ENCODE assay signal across 15 cellular contexts in the genomic region with DNA sequence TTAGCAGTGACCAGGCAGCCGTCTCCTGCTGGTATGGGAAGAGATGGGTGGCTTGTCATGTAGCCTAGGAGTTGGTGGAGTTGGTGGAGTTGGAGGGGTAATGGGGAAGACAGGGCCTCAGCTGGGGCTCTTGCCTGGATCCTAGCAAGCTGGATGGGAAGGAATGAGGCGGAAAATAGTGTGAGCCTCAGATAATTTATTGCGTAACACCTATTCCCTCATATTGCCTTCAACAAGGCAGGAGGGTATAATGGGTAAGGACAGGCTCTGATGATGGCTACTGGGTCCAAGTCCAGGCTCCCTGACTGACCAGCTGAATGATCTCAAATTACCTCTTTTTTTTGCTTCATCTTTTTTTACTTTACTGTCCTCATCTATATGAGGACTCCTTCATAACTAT. TPM values are rescaled to one million over a fixed set of nuclear protein-coding genes. Genes with fewer than 3 reads are reported as not detected.
DNase-seq lines count a peak whose midpoint lies in the region; ATAC-seq and TF ChIP-seq lines count a peak whose summit lies in the region.
"Had no signal": no experiment of that assay in that cellular context is flagged by ENCODE, and none has a peak within 500 bp of the region (broad histone marks: within the 10 kb centered on the region; RNA-seq: fewer than 3 reads in every experiment).

No MANE protein-coding gene starts in this region.

- no peak for TF ChIP-seq POLR2A in IMR-90 (IDR thresholded peaks at IDR 0.05; ENCODE audit: low read depth, low read length)
- TF ChIP-seq POLR2A in thyroid gland (IDR thresholded peaks at IDR 0.05) = no peak

- H2BK20ac ChIP-seq in IMR-90 (ENCODE audit: low read depth, low read length) = no peak overlapping the region

- peaks cover 93% of the 10 kb centered on the region for H4K20me1 ChIP-seq in IMR-90 (ENCODE audit: insufficient read depth, low read length)

- TF ChIP-seq RAD21 in IMR-90 (IDR thresholded peaks at IDR 0.05; ENCODE audit: low read length) = no peak

- H3K9ac ChIP-seq in IMR-90 (ENCODE audit: low read depth, low read length) = no peak overlapping the region

- no peak overlapping the region for H3K4ac ChIP-seq in IMR-90 (ENCODE audit: low read depth, low read length)

- peaks cover 20% of the 10 kb centered on the region for H3K4me1 Mint-ChIP-seq in activated CD4-positive, alpha-beta T cell treated with anti-CD3 and anti-CD28 coated beads, Interleukin-2, amount 10 ng/mL, durations not matched to agents 24 days and 14 days

- no peak overlapping the region for H2AK9ac ChIP-seq in IMR-90 (replicated peaks; ENCODE audit: low read depth, low read length, poor library complexity)

- no peaks in the 10 kb centered on the region for H3K27me3 ChIP-seq in IMR-90 (ENCODE audit: control insufficient read depth, insufficient read depth, low read length)
- H3K27me3 ChIP-seq in dorsolateral prefrontal cortex = no peaks in the 10 kb centered on the region
- no peaks in the 10 kb centered on the region for H3K27me3 ChIP-seq in neutrophil
- no peaks in the 10 kb centered on the region for H3K27me3 ChIP-seq in thyroid gland

- no CpG with 5 or more reads among the region's 3 CpGs for WGBS in IMR-90 (ENCODE audit: extremely low coverage in 2 of 2, insufficient read length in 1 of 2), 2 experiments
- WGBS in thyroid gland, 2 donors = 95% methylated on average over 3 of the region's 3 CpGs

- H3K4me3 Mint-ChIP-seq in activated CD4-positive, alpha-beta T cell treated with anti-CD3 and anti-CD28 coated beads, Interleukin-2, amount 10 ng/mL, durations not matched to agents 24 days and 14 days = no peak overlapping the region
- H3K4me3 Mint-ChIP-seq: stimulated activated naive CD8-positive, alpha-beta T cell treated with anti-CD3 and anti-CD28 coated beads, Interleukin-15, amount 100 ng/mL, for 72 hours had no signal

- peaks cover 7% of the 10 kb centered on the region for H3K4me1 ChIP-seq in IMR-90 (ENCODE audit: control insufficient read depth, insufficient read depth, low read length)
- peaks cover 0 to 3% of the 10 kb centered on the region in 2 experiments for H3K4me1 ChIP-seq in neutrophil (ENCODE audit: control insufficient read depth in 1 of 2, insufficient read depth in 1 of 2, low read depth in 1 of 2, low read length in 1 of 2)
- peaks cover 33 to 68% of the 10 kb centered on the region in 2 donors for H3K4me1 ChIP-seq in thyroid gland

- DNase-seq in activated CD4-positive, alpha-beta T cell treated with anti-CD3 and anti-CD28 coated beads, Interleukin-2, amount 10 ng/mL, durations not matched to agents 24 days and 14 days = no peak
- no peak for DNase-seq in activated CD4-positive, alpha-beta T cell treated with anti-CD3 and anti-CD28 coated beads, Interleukin-2, amount 50 U/mL, for 1 hour
- DNase-seq in IMR-90 = no peak
- DNase-seq in dorsolateral prefrontal cortex = no peak
- no peak for DNase-seq in DMS114 treated with DMSO at 0.1 percent for 48 hours (lab: John Stamatoyannopoulos, UW; ENCODE audit: unreplicated experiment)
- DNase-seq in thyroid gland = no peak
- no peak for DNase-seq in GM20000 (ENCODE audit: low spot score)
- DNase-seq: Calu3; NCI-H1930; NCI-H526; stimulated activated naive CD8-positive, alpha-beta T cell treated with anti-CD3 and anti-CD28 coated beads, Interleukin-15, amount 100 ng/mL, for 72 hours had no signal

- no peak overlapping the region for H2AK5ac ChIP-seq in IMR-90 (ENCODE audit: low read depth, low read length)

- H3K9me3 ChIP-seq in IMR-90 (ENCODE audit: control insufficient read depth, insufficient read depth, low read length) (no peaks in the 10 kb centered on the region), neutrophil (no peaks in the 10 kb centered on the region), thyroid gland (no peaks in the 10 kb centered on the region)

- no peak overlapping the region for H2BK120ac ChIP-seq in IMR-90 (ENCODE audit: low read depth, low read length)

- no peak overlapping the region for H3K23ac ChIP-seq in IMR-90 (ENCODE audit: low read depth, low read length)

- TF ChIP-seq CTCF in IMR-90 (conservative IDR thresholded peaks at IDR 0.05; ENCODE audit: low read depth, low read length) (no peak), dorsolateral prefrontal cortex (IDR thresholded peaks at IDR 0.05 in 54 of 56, conservative IDR thresholded peaks at IDR 0.05 in 2 of 56; ENCODE audit: low read depth in 1 of 56, partially characterized antibody in 56 of 56) (no peak), neutrophil (IDR thresholded peaks at IDR 0.05) (no peak), thyroid gland (IDR thresholded peaks at IDR 0.05) (no peak), GM20000 (IDR thresholded peaks at IDR 0.05; ENCODE audit: extremely low read depth, missing control alignments) (no peak)

- H3K14ac ChIP-seq in IMR-90 (replicated peaks; ENCODE audit: low read depth, low read length) = no peak overlapping the region

- H3K36me3 ChIP-seq in IMR-90 (ENCODE audit: control insufficient read depth, insufficient read depth, low read length) (peaks cover 40% of the 10 kb centered on the region), neutrophil (peaks cover 50% of the 10 kb centered on the region), thyroid gland (peaks cover 24% of the 10 kb centered on the region in 2 donors)

- H4K5ac ChIP-seq in IMR-90 (ENCODE audit: low read depth, low read length) = no peak overlapping the region

- H4K8ac ChIP-seq in IMR-90 (ENCODE audit: low read depth in 2 of 2, low read length in 2 of 2) = no peak overlapping the region

- H3K56ac ChIP-seq in IMR-90 (ENCODE audit: extremely low read depth, insufficient read depth, low read length) = no peak overlapping the region

- POLR2A ChIA-PET in IMR-90 (lab: Charles Lee; ENCODE audit: unreplicated experiment) = no interaction called here

- H4K91ac ChIP-seq in IMR-90 (ENCODE audit: insufficient read depth, low read depth, low read length) = no peak overlapping the region

- H3K18ac ChIP-seq in IMR-90 (ENCODE audit: low read depth, low read length) = no peak overlapping the region

- H2BK15ac ChIP-seq in IMR-90 (ENCODE audit: low read depth, low read length) = no peak overlapping the region

- dilution Hi-C loops in IMR-90 (cut with HindIII; ENCODE audit: low sequenced_read_pairs, unreplicated experiment) = no loop called here

- peaks cover 45% of the 10 kb centered on the region for H3K36me3 Mint-ChIP-seq in activated CD4-positive, alpha-beta T cell treated with anti-CD3 and anti-CD28 coated beads, Interleukin-2, amount 10 ng/mL, durations not matched to agents 24 days and 14 days (ENCODE audit: low read depth)

- H3K4me2 ChIP-seq in IMR-90 (ENCODE audit: low read depth, low read length) = no peak overlapping the region

- no peaks in the 10 kb centered on the region for H3K9me3 Mint-ChIP-seq in activated CD4-positive, alpha-beta T cell treated with anti-CD3 and anti-CD28 coated beads, Interleukin-2, amount 10 ng/mL, durations not matched to agents 24 days and 14 days
- H3K9me3 Mint-ChIP-seq: stimulated activated naive CD8-positive, alpha-beta T cell treated with anti-CD3 and anti-CD28 coated beads, Interleukin-15, amount 100 ng/mL, for 72 hours had no signal

- no TSS peak for BruUV-seq in IMR-90 (replicated peaks; lab: Mats Ljungman, UMichigan)

- H3K4me3 ChIP-seq in IMR-90 (ENCODE audit: insufficient read depth, low read depth, low read length) (no peak overlapping the region), dorsolateral prefrontal cortex (no peak overlapping the region), neutrophil (ENCODE audit: low read depth in 1 of 2, low read length in 1 of 2) (no peak overlapping the region), thyroid gland (replicated peaks in 1 of 3) (no peak overlapping the region)
- H3K4me3 ChIP-seq: skin epidermis had no signal

- CTCF ChIA-PET in IMR-90 (lab: Yijun Ruan, JAX) = no interaction called here

- no peak overlapping the region for H2AFZ ChIP-seq in IMR-90 (replicated peaks; ENCODE audit: low read length, poor library complexity)

- H3K79me1 ChIP-seq in IMR-90 (ENCODE audit: low read depth in 1 of 2, low read length in 2 of 2) = peaks cover 21 to 67% of the 10 kb centered on the region in 2 experiments; a peak in 3 of 4 replicates

- no peak overlapping the region for H2BK5ac ChIP-seq in IMR-90 (ENCODE audit: low read depth, low read length, poor library complexity, severe bottlenecking)

- intact Hi-C loops in activated CD4-positive, alpha-beta T cell treated with anti-CD3 and anti-CD28 coated beads, Interleukin-2, amount 10 ng/mL, durations not matched to agents 24 days and 14 days (cut with micrococcal nuclease) = no loop called here
- intact Hi-C loops in IMR-90 (cut with micrococcal nuclease) (no loop called here), dorsolateral prefrontal cortex (cut with DNase I) (no loop called here), thyroid gland (cut with DNase I) (no loop called here)

- peaks cover 18% of the 10 kb centered on the region for H3K9me1 ChIP-seq in IMR-90 (ENCODE audit: insufficient read depth, low read length)

- H3K27ac Mint-ChIP-seq in activated CD4-positive, alpha-beta T cell treated with anti-CD3 and anti-CD28 coated beads, Interleukin-2, amount 10 ng/mL, durations not matched to agents 24 days and 14 days = peak overlapping the region; percentile 3

- H3K27ac ChIP-seq in IMR-90 (ENCODE audit: insufficient read depth, low read length) = no peak overlapping the region
- peak overlapping the region in 50 of 59 donors; percentile 1 to 100 (median 58) for H3K27ac ChIP-seq in dorsolateral prefrontal cortex
- H3K27ac ChIP-seq in neutrophil = peak overlapping the region; percentile 8
- H3K27ac ChIP-seq in thyroid gland = no peak overlapping the region

- H3K27me3 Mint-ChIP-seq in activated CD4-positive, alpha-beta T cell treated with anti-CD3 and anti-CD28 coated beads, Interleukin-2, amount 10 ng/mL, durations not matched to agents 24 days and 14 days = no peaks in the 10 kb centered on the region
- H3K27me3 Mint-ChIP-seq: stimulated activated naive CD8-positive, alpha-beta T cell treated with anti-CD3 and anti-CD28 coated beads, Interleukin-15, amount 100 ng/mL, for 72 hours had no signal

- in situ Hi-C loops in IMR-90 (cut with MboI; ENCODE audit: low sequenced_read_pairs) = no loop called here

- no peak for ATAC-seq in IMR-90 (ENCODE audit: low read depth)
- ATAC-seq: left lobe of liver; stimulated activated naive CD8-positive, alpha-beta T cell treated with anti-CD3 and anti-CD28 coated beads, Interleukin-15, amount 100 ng/mL, for 72 hours had no signal

RNA-seq across cellular contexts. Expression of gene MAP7D1, which starts 12.6 kb away (rescaled TPM):
- 170 and 177 TPM in 2 replicates for total RNA-seq in activated CD4-positive, alpha-beta T cell treated with anti-CD3 and anti-CD28 coated beads, Interleukin-2, amount 10 ng/mL, durations not matched to agents 24 days and 14 days
- 30.8 and 32.3 TPM in 2 replicates for total RNA-seq in IMR-90 (2012; rRNA removed)
- 81.9 and 83.2 TPM in 2 replicates for polyA plus RNA-seq in IMR-90 (2012; rRNA removed)
- polyA plus RNA-seq in IMR-90 (2012; cell fraction: cytosol; rRNA removed) = 96.4 and 165 TPM in 2 replicates
- 182 and 323 TPM in 2 replicates for polyA plus RNA-seq in IMR-90 (2012; cell fraction: nucleus; rRNA removed; ENCODE audit: low replicate concordance)
- total RNA-seq in dorsolateral prefrontal cortex = 100 to 1,000 TPM; 184 to 392 (median 248) TPM
- 10 to 100 TPM; 63.6 to 75.0 (median 68.7) TPM for total RNA-seq in thyroid gland

RNA-seq across cellular contexts. Expression of gene TRAPPC3, which starts 19.3 kb away (rescaled TPM):
- 71.2 and 72.4 TPM in 2 replicates for total RNA-seq in activated CD4-positive, alpha-beta T cell treated with anti-CD3 and anti-CD28 coated beads, Interleukin-2, amount 10 ng/mL, durations not matched to agents 24 days and 14 days
- 76.0 and 101 TPM in 2 replicates for total RNA-seq in IMR-90 (2012; rRNA removed)
- 63.5 and 77.8 TPM in 2 replicates for polyA plus RNA-seq in IMR-90 (2012; rRNA removed)
- polyA plus RNA-seq in IMR-90 (2012; cell fraction: cytosol; rRNA removed) = 67.3 and 70.8 TPM in 2 replicates
- polyA plus RNA-seq in IMR-90 (2012; cell fraction: nucleus; rRNA removed; ENCODE audit: low replicate concordance) = 31.1 and 62.4 TPM in 2 replicates
- total RNA-seq in dorsolateral prefrontal cortex = 10 to 100 TPM; 41.0 to 81.9 (median 61.8) TPM
- 100 to 1,000 TPM; 101 to 156 (median 148) TPM for total RNA-seq in thyroid gland

RNA-seq across cellular contexts. Expression of gene COL8A2, which starts 43.5 kb away (rescaled TPM):
- total RNA-seq in activated CD4-positive, alpha-beta T cell treated with anti-CD3 and anti-CD28 coated beads, Interleukin-2, amount 10 ng/mL, durations not matched to agents 24 days and 14 days = 0.12 TPM in 2 replicates
- total RNA-seq in IMR-90 (2012; rRNA removed) = 0.54 and 0.56 TPM in 2 replicates
- 0.83 and 1.1 TPM in 2 replicates for polyA plus RNA-seq in IMR-90 (2012; rRNA removed)
- polyA plus RNA-seq in IMR-90 (2012; cell fraction: cytosol; rRNA removed) = 0.82 and 1.6 TPM in 2 replicates
- 0.79 and 0.88 TPM in 2 replicates for polyA plus RNA-seq in IMR-90 (2012; cell fraction: nucleus; rRNA removed; ENCODE audit: low replicate concordance)
- total RNA-seq in dorsolateral prefrontal cortex = 1 to 10 TPM in 92 of 120 experiments, under 1 TPM in 28; 0.33 to 4.9 (median 1.3) TPM
- total RNA-seq in thyroid gland = 10 to 100 TPM in 2 of 4 donors, 1 to 10 TPM in 2; 5.7 to 13.7 (median 10.1) TPM
- total RNA-seq: Calu3 had no signal
- polyA plus RNA-seq: neural cell had no signal

RNA-seq across cellular contexts. Expression of gene THRAP3, which starts 55.7 kb away (rescaled TPM):
- total RNA-seq in activated CD4-positive, alpha-beta T cell treated with anti-CD3 and anti-CD28 coated beads, Interleukin-2, amount 10 ng/mL, durations not matched to agents 24 days and 14 days = 157 and 161 TPM in 2 replicates
- 66.5 and 73.9 TPM in 2 replicates for total RNA-seq in IMR-90 (2012; rRNA removed)
- polyA plus RNA-seq in IMR-90 (2012; rRNA removed) = 48.9 and 60.6 TPM in 2 replicates
- polyA plus RNA-seq in IMR-90 (2012; cell fraction: cytosol; rRNA removed) = 13.2 and 15.1 TPM in 2 replicates
- 11.6 and 41.9 TPM in 2 replicates for polyA plus RNA-seq in IMR-90 (2012; cell fraction: nucleus; rRNA removed; ENCODE audit: low replicate concordance)
- 10 to 100 TPM; 55.1 to 96.7 (median 78.0) TPM for total RNA-seq in dorsolateral prefrontal cortex
- total RNA-seq in thyroid gland = 100 to 1,000 TPM in 3 of 4 donors, 10 to 100 TPM in 1; 88.9 to 129 (median 115) TPM

Comparison
In these comparisons a context has a peak if more than half of its experiments do, and no peak if none do; other contexts are left out.
1. H3K27ac ChIP-seq: peak in dorsolateral prefrontal cortex (50 of 59) and neutrophil (single experiment); none in IMR-90 (single experiment) and thyroid gland (0 of 3).